15 cellular contexts compared by ENCODE assay signal in genomic region chr14:93462479-93462878, GRCh38. TPM values are rescaled to one million over a fixed set of nuclear protein-coding genes. Genes with fewer than 3 reads are reported as not detected.
DNase-seq lines count a peak whose midpoint lies in the region; ATAC-seq and TF ChIP-seq lines count a peak whose summit lies in the region.
"Had no signal": no experiment of that assay in that cellular context is flagged by ENCODE, and none has a peak within 500 bp of the region (broad histone marks: within the 10 kb centered on the region; RNA-seq: fewer than 3 reads in every experiment).

No MANE protein-coding gene starts in this region.

- ATAC-seq in SK-N-SH treated with all-trans-retinoic acid at 6 μM for 48 hours (no peak), GM18867 (IDR thresholded peaks at IDR 0.05; ENCODE audit: unreplicated experiment) (no peak), GM21515 (IDR thresholded peaks at IDR 0.05; ENCODE audit: unreplicated experiment) (no peak)

- peaks cover 0 to 4% of the 10 kb centered on the region in 2 experiments; a peak in 2 of 4 replicates for H3K4me1 ChIP-seq in SK-N-SH (ENCODE audit: control insufficient read depth in 1 of 2, insufficient read depth in 2 of 2, low read depth in 1 of 2, low read length in 1 of 2)
- H3K4me1 ChIP-seq: BLaER1 had no signal

- H3K9me2 ChIP-seq in SK-N-SH: no peaks in the 10 kb centered on the region

- H3K9ac ChIP-seq in SK-N-SH: no peak overlapping the region
- H3K9ac ChIP-seq: BLaER1 had no signal

- no peaks in the 10 kb centered on the region for H3K36me3 ChIP-seq in SK-N-SH (replicated peaks in 1 of 2; ENCODE audit: control insufficient read depth in 1 of 2, insufficient read depth in 2 of 2, low read length in 1 of 2)
- no peaks in the 10 kb centered on the region for H3K36me3 ChIP-seq in WERI-Rb-1
- H3K36me3 ChIP-seq: BLaER1 had no signal

- POLR2A ChIA-PET in SK-N-SH (lab: Yijun Ruan, JAX): no interaction called here

- peak in 1 of 2 experiments; percentile 55; a peak in 1 of 4 replicates for TF ChIP-seq EP300 in SK-N-SH (IDR thresholded peaks at IDR 0.05; ENCODE audit: borderline replicate concordance in 1 of 2, low read depth in 1 of 2, low read length in 1 of 2)

- no peaks in the 10 kb centered on the region for H4K20me1 ChIP-seq in SK-N-SH (ENCODE audit: insufficient read depth)
- H4K20me1 ChIP-seq: BLaER1 had no signal

- WGBS in SK-N-SH (ENCODE audit: low lambda C conversion rate): 28% methylated on average over 3 of the region's 3 CpGs

- H3K9me3 ChIP-seq in SK-N-SH: no peaks in the 10 kb centered on the region
- H3K9me3 ChIP-seq in WERI-Rb-1 (ENCODE audit: severe bottlenecking): no peaks in the 10 kb centered on the region
- H3K9me3 ChIP-seq: BLaER1, Caco-2 had no signal

- peak; percentile 25 for DNase-seq in SK-N-SH
- peak; percentile 96 for DNase-seq in NCI-H82 (lab: John Stamatoyannopoulos, UW)
- peak; percentile 66 for DNase-seq in WERI-Rb-1
- no peak for DNase-seq in activated gamma-delta T cell (lab: John Stamatoyannopoulos, UW)
- DNase-seq: Caco-2; CD8-positive, alpha-beta memory T cell; DMS 273 treated with DMSO at 0.1 percent for 48 hours; GOT3; H9; IMR-90 had no signal

- TF ChIP-seq RAD21 in SK-N-SH (IDR thresholded peaks at IDR 0.05; ENCODE audit: low read length): no peak

- CTCF ChIA-PET in SK-N-SH (lab: Yijun Ruan, JAX): no interaction called here

- H3K79me2 ChIP-seq in SK-N-SH (ENCODE audit: insufficient read depth): no peaks in the 10 kb centered on the region

- TF ChIP-seq CTCF in SK-N-SH (IDR thresholded peaks at IDR 0.05) (no peak), WERI-Rb-1 (IDR thresholded peaks at IDR 0.05; ENCODE audit: low read depth, low read length) (no peak)

- H3F3A ChIP-seq in SK-N-SH (replicated peaks; ENCODE audit: insufficient read depth): no peaks in the 10 kb centered on the region

- no peaks in the 10 kb centered on the region for H3K27me3 ChIP-seq in SK-N-SH (ENCODE audit: insufficient read depth)
- no peaks in the 10 kb centered on the region for H3K27me3 ChIP-seq in WERI-Rb-1 (ENCODE audit: insufficient read depth, low read depth, severe bottlenecking)
- H3K27me3 ChIP-seq: BLaER1 had no signal

- H3K4me3 ChIP-seq in SK-N-SH (ENCODE audit: low read depth in 2 of 2, low read length in 1 of 2): no peak overlapping the region
- no peak overlapping the region for H3K4me3 ChIP-seq in WERI-Rb-1 (ENCODE audit: low read depth, low read length)
- H3K4me3 ChIP-seq: BLaER1 had no signal

- H3K27ac ChIP-seq in SK-N-SH (ENCODE audit: low read depth in 2 of 2, low read length in 1 of 2) (no peak overlapping the region; a peak in 1 of 4 replicates), WERI-Rb-1 (no peak overlapping the region)
- H3K27ac ChIP-seq: 22Rv1, BLaER1 had no signal

- no peak overlapping the region for H2AFZ ChIP-seq in SK-N-SH (ENCODE audit: low read depth)

- no peak overlapping the region for H3K4me2 ChIP-seq in SK-N-SH
- H3K4me2 ChIP-seq: BLaER1 had no signal

TF ChIP-seq in SK-N-SH, 30 proteins besides CTCF, POLR2A, EP300 and RAD21:
- TF ChIP-seq USF1 (IDR thresholded peaks at IDR 0.05; ENCODE audit: borderline replicate concordance, low read depth) (no peak), GABPA (IDR thresholded peaks at IDR 0.05; ENCODE audit: low read depth) (no peak), GATA2 (CRISPR knock-in tag; IDR thresholded peaks at IDR 0.05) (peak; percentile 20; the same call in 1 of the 2 replicates), POLR2AphosphoS5 (IDR thresholded peaks at IDR 0.05; ENCODE audit: low read depth, low read length) (no peak), CHD2 (IDR thresholded peaks at IDR 0.05; ENCODE audit: low read length, partially characterized antibody) (no peak)

TF ChIP-seq in SK-N-SH treated with all-trans-retinoic acid at 6 μM for 48 hours, 23 proteins besides CTCF, POLR2A, EP300 and RAD21:
- TF ChIP-seq RARB (CRISPR knock-in tag; IDR thresholded peaks at IDR 0.05) (no peak), TOX (CRISPR knock-in tag; IDR thresholded peaks at IDR 0.05; ENCODE audit: borderline replicate concordance) (no peak), ZFP30 (CRISPR knock-in tag; IDR thresholded peaks at IDR 0.05) (no peak), PATZ1 (CRISPR knock-in tag; IDR thresholded peaks at IDR 0.05; ENCODE audit: borderline replicate concordance) (no peak), ARNTL (CRISPR knock-in tag; IDR thresholded peaks at IDR 0.05; ENCODE audit: borderline replicate concordance, low read depth) (no peak), ISL1 (CRISPR knock-in tag; IDR thresholded peaks at IDR 0.05) (no peak), BACH2 (CRISPR knock-in tag; IDR thresholded peaks at IDR 0.05; ENCODE audit: borderline replicate concordance) (no peak), CREB5 (CRISPR knock-in tag; IDR thresholded peaks at IDR 0.05; ENCODE audit: low read depth) (no peak), TCF4 (CRISPR knock-in tag; IDR thresholded peaks at IDR 0.05; ENCODE audit: borderline replicate concordance) (no peak)
TF ChIP-seq in SK-N-SH treated with all-trans-retinoic acid at 6 μM for 48 hours: peak in this region for 0.

RNA-seq across cellular contexts. Expression of gene UNC79, which starts 31.7 kb away (rescaled TPM):
- 0.10 and 0.28 TPM in 2 replicates for polyA plus RNA-seq in SK-N-SH (2012; rRNA removed)
- polyA plus RNA-seq in SK-N-SH (2012; cell fraction: cytosol; rRNA removed): 0.22 and 0.43 TPM in 2 replicates
- 0.33 and 0.36 TPM in 2 replicates for polyA plus RNA-seq in SK-N-SH (2012; cell fraction: nucleus; rRNA removed)
- polyA plus RNA-seq: CD8-positive, alpha-beta memory T cell had no signal
